1 cellular context compared by ENCODE assay signal in genomic region chr20:35010405-35011192, GRCh38.
TF ChIP-seq lines count a peak whose summit lies in the region.

No MANE protein-coding gene starts in this region.

TF ChIP-seq in HepG2, 621 proteins besides CTCF, POLR2A, EP300 and RAD21:
- TF ChIP-seq ONECUT2 (CRISPR knock-in tag; IDR thresholded peaks at IDR 0.05): no peak
- no peak for TF ChIP-seq NR2C2 (CRISPR knock-in tag; IDR thresholded peaks at IDR 0.05; ENCODE audit: borderline replicate concordance)
- TF ChIP-seq RBM22 (optimal IDR thresholded peaks at IDR 0.05; ENCODE audit: low read length): peak; percentile 63
